Comparison of ENCODE assay signal across 10 cellular contexts in genomic region chr18:58605027-58606020, GRCh38. TPM values are rescaled to one million over a fixed set of nuclear protein-coding genes. Genes with fewer than 3 reads are reported as not detected.
DNase-seq lines count a peak whose midpoint lies in the region; ATAC-seq and TF ChIP-seq lines count a peak whose summit lies in the region.
"Had no signal": no experiment of that assay in that cellular context is flagged by ENCODE, and none has a peak within 500 bp of the region (broad histone marks: within the 10 kb centered on the region; RNA-seq: fewer than 3 reads in every experiment).

No MANE protein-coding gene starts in this region.

- H3K27ac ChIP-seq in CD8-positive, alpha-beta memory T cell (ENCODE audit: low read depth, low read length), result no peak overlapping the region
- no peak overlapping the region for H3K27ac ChIP-seq in Peyer's patch

- H3K4me3 ChIP-seq in CD8-positive, alpha-beta memory T cell (ENCODE audit: low read length), result no peak overlapping the region
- H3K4me3 ChIP-seq in kidney epithelial cell (ENCODE audit: low read depth, low read length) (no peak overlapping the region), Peyer's patch (no peak overlapping the region)

- peak overlapping the region in 5 of 8 donors; percentile 0 to 77 (median 56) for H3K27ac Mint-ChIP-seq in CD8-positive, alpha-beta memory T cell

- peak; percentile 47 for ATAC-seq in HG03442 (IDR thresholded peaks at IDR 0.05; ENCODE audit: unreplicated experiment)
- ATAC-seq in HG03521 (IDR thresholded peaks at IDR 0.05; ENCODE audit: unreplicated experiment), result no peak

- peak in 3 of 5 donors; percentile 15 to 58 (median 33) for DNase-seq in CD8-positive, alpha-beta memory T cell
- DNase-seq in activated T-cell treated with anti-CD3 and anti-CD28 coated beads for 4 hours (peak; percentile 30), kidney epithelial cell (ENCODE audit: low read depth) (peak; percentile 93), NCI-H1417 treated with DMSO at 0.1 percent for 48 hours (lab: John Stamatoyannopoulos, UW) (no peak), NCI-H187 treated with DMSO at 0.1 percent for 48 hours (lab: John Stamatoyannopoulos, UW) (no peak), Peyer's patch (no peak)
- DNase-seq: DND-41 had no signal

- peaks cover 32% of the 10 kb centered on the region for H3K4me1 ChIP-seq in CD8-positive, alpha-beta memory T cell (ENCODE audit: insufficient read depth, low read length)
- no peaks in the 10 kb centered on the region for H3K4me1 ChIP-seq in Peyer's patch

- H3K4me1 Mint-ChIP-seq in CD8-positive, alpha-beta memory T cell, result peaks cover 12 to 44% (median 31%) of the 10 kb centered on the region in 3 donors

- H3K36me3 Mint-ChIP-seq in CD8-positive, alpha-beta memory T cell, result peaks cover 0 to 8% (median 0%) of the 10 kb centered on the region in 3 donors

- TF ChIP-seq CTCF in kidney epithelial cell (IDR thresholded peaks at IDR 0.05; ENCODE audit: insufficient read depth, low read length, poor library complexity, severe bottlenecking) (no peak), Peyer's patch (IDR thresholded peaks at IDR 0.05) (no peak)

- TF ChIP-seq POLR2A in Peyer's patch (IDR thresholded peaks at IDR 0.05), result no peak

- no peaks in the 10 kb centered on the region for H3K36me3 ChIP-seq in CD8-positive, alpha-beta memory T cell (ENCODE audit: insufficient read depth, low read length)
- H3K36me3 ChIP-seq in kidney epithelial cell (ENCODE audit: control insufficient read depth, insufficient read depth, low read length) (no peaks in the 10 kb centered on the region), Peyer's patch (no peaks in the 10 kb centered on the region)

- H3K9me3 Mint-ChIP-seq in CD8-positive, alpha-beta memory T cell, result no peaks in the 10 kb centered on the region

- H3K4me3 Mint-ChIP-seq in CD8-positive, alpha-beta memory T cell, result peak overlapping the region in 2 of 7 donors; percentile 1 to 3

- peaks cover 0 to 2% of the 10 kb centered on the region in 2 donors for H3K27me3 Mint-ChIP-seq in CD8-positive, alpha-beta memory T cell

- H3K9me3 ChIP-seq in CD8-positive, alpha-beta memory T cell (ENCODE audit: low read length), result no peaks in the 10 kb centered on the region
- no peaks in the 10 kb centered on the region for H3K9me3 ChIP-seq in Peyer's patch

- CTCF ChIA-PET in CD8-positive, alpha-beta memory T cell (lab: Charles Lee), result interaction anchor here (1.4 kb wide), 2 partner anchors 12 to 159 kb away, joined by 3 read pairs; no protein-coding TSS in a partner anchor

- POLR2A ChIA-PET in CD8-positive, alpha-beta memory T cell (lab: Charles Lee), result no interaction called here

- H3K27me3 ChIP-seq in CD8-positive, alpha-beta memory T cell (ENCODE audit: insufficient read depth, low read length, poor library complexity, severe bottlenecking), result no peaks in the 10 kb centered on the region
- H3K27me3 ChIP-seq in kidney epithelial cell (ENCODE audit: control insufficient read depth, insufficient read depth, low read length), result no peaks in the 10 kb centered on the region
- no peaks in the 10 kb centered on the region for H3K27me3 ChIP-seq in Peyer's patch

RNA-seq across cellular contexts. Expression of gene ALPK2, which starts 23.6 kb away (rescaled TPM):
- under 1 TPM; 0.38 to 0.55 TPM for total RNA-seq in CD8-positive, alpha-beta memory T cell
- 0.21 TPM for polyA plus RNA-seq in CD8-positive, alpha-beta memory T cell
- total RNA-seq in kidney epithelial cell (12.2 and 13.5 TPM in 2 replicates), Peyer's patch (1 to 10 TPM in 1 of 4 donors, under 1 TPM in 3; 0.38 to 3.3 (median 0.53) TPM)
- total RNA-seq: pulmonary artery endothelial cell had no signal

Comparison
In these comparisons a context has a peak if more than half of its experiments do, and no peak if none do; other contexts are left out.
1. DNase-seq: peak in CD8-positive, alpha-beta memory T cell (3 of 5), activated T-cell treated with anti-CD3 and anti-CD28 coated beads for 4 hours (single experiment) and kidney epithelial cell (single experiment); none in NCI-H1417 treated with DMSO at 0.1 percent for 48 hours (single experiment), NCI-H187 treated with DMSO at 0.1 percent for 48 hours (single experiment) and Peyer's patch (0 of 3).